ENCODE assay signal across 1 cellular context in genomic region chr4:51909236-51909703, GRCh38.
TF ChIP-seq lines count a peak whose summit lies in the region.

No MANE protein-coding gene starts in this region.

TF ChIP-seq in HepG2, 621 proteins besides CTCF, POLR2A, EP300 and RAD21 (continued from another document and continues in another):
- TF ChIP-seq ZNF646 (CRISPR knock-in tag; IDR thresholded peaks at IDR 0.05) (peak; percentile 99), ZFP1 (CRISPR knock-in tag; IDR thresholded peaks at IDR 0.05) (peak; percentile 98), ZNF773 (CRISPR knock-in tag; IDR thresholded peaks at IDR 0.05; ENCODE audit: borderline replicate concordance) (no peak), PBX3 (CRISPR knock-in tag; IDR thresholded peaks at IDR 0.05; ENCODE audit: borderline replicate concordance) (no peak), ZNF337 (CRISPR knock-in tag; IDR thresholded peaks at IDR 0.05; ENCODE audit: borderline replicate concordance, low read depth) (no peak), ZNF280D (CRISPR knock-in tag; IDR thresholded peaks at IDR 0.05) (peak; percentile 92), HOXD1 (CRISPR knock-in tag; IDR thresholded peaks at IDR 0.05) (no peak), ZBTB39 (CRISPR knock-in tag; IDR thresholded peaks at IDR 0.05) (peak; percentile 88; the same call in 1 of the 2 replicates), ZC3H4 (CRISPR knock-in tag; IDR thresholded peaks at IDR 0.05; ENCODE audit: borderline replicate concordance) (no peak), PHF21A (CRISPR knock-in tag; IDR thresholded peaks at IDR 0.05) (peak; percentile 96), CSRNP1 (CRISPR knock-in tag; IDR thresholded peaks at IDR 0.05) (no peak), RORA (CRISPR knock-in tag; IDR thresholded peaks at IDR 0.05) (0 out of 2 replicates have a peak, but pooled peaks have one; percentile 40), ZNF335 (CRISPR knock-in tag; IDR thresholded peaks at IDR 0.05) (peak; percentile 87), ZNF138 (CRISPR knock-in tag; IDR thresholded peaks at IDR 0.05; ENCODE audit: low read depth) (no peak), SALL1 (CRISPR knock-in tag; IDR thresholded peaks at IDR 0.05) (peak; percentile 99), ZNF772 (CRISPR knock-in tag; IDR thresholded peaks at IDR 0.05) (peak; percentile 92), GPBP1L1 (CRISPR knock-in tag; IDR thresholded peaks at IDR 0.05) (no peak), KLF11 (CRISPR knock-in tag; IDR thresholded peaks at IDR 0.05) (peak; percentile 88), ZBTB49 (CRISPR knock-in tag; IDR thresholded peaks at IDR 0.05; ENCODE audit: borderline replicate concordance) (no peak), ZNF501 (CRISPR knock-in tag; IDR thresholded peaks at IDR 0.05) (peak; percentile 68; the same call in 1 of the 2 replicates), ZNF234 (CRISPR knock-in tag; conservative IDR thresholded peaks at IDR 0.05) (no peak), SSRP1 (CRISPR knock-in tag; IDR thresholded peaks at IDR 0.05) (no peak; the same call in 1 of the 2 replicates), ZNF12 (CRISPR knock-in tag; IDR thresholded peaks at IDR 0.05) (peak; percentile 93), TBX2 (CRISPR knock-in tag; IDR thresholded peaks at IDR 0.05; ENCODE audit: borderline replicate concordance) (peak; percentile 97), FOXM1 (CRISPR knock-in tag; IDR thresholded peaks at IDR 0.05) (no peak), ETV5 (CRISPR knock-in tag; IDR thresholded peaks at IDR 0.05; ENCODE audit: borderline replicate concordance) (peak; percentile 77), JUND (CRISPR knock-in tag; IDR thresholded peaks at IDR 0.05) (peak; percentile 54; the same call in 1 of the 2 replicates), ZBTB38 (CRISPR knock-in tag; IDR thresholded peaks at IDR 0.05) (peak; percentile 35; the same call in 1 of the 2 replicates), ZNF225 (CRISPR knock-in tag; IDR thresholded peaks at IDR 0.05) (no peak), ZFP90 (CRISPR knock-in tag; IDR thresholded peaks at IDR 0.05; ENCODE audit: borderline replicate concordance) (peak; percentile 72), SAFB2 (CRISPR knock-in tag; IDR thresholded peaks at IDR 0.05; ENCODE audit: borderline replicate concordance, low read depth) (no peak; the same call in 1 of the 2 replicates), PLRG1 (conservative IDR thresholded peaks at IDR 0.05) (no peak), ZHX1 (CRISPR knock-in tag; IDR thresholded peaks at IDR 0.05; ENCODE audit: low read depth) (peak; percentile 96), ZNF44 (CRISPR knock-in tag; IDR thresholded peaks at IDR 0.05) (no peak), DDIT3 (CRISPR knock-in tag; IDR thresholded peaks at IDR 0.05) (no peak), ZBTB7A (CRISPR knock-in tag; IDR thresholded peaks at IDR 0.05) (no peak), BATF2 (CRISPR knock-in tag; IDR thresholded peaks at IDR 0.05) (no peak), MZF1 (CRISPR knock-in tag; IDR thresholded peaks at IDR 0.05; ENCODE audit: borderline replicate concordance) (no peak)
